ENCODE assay signal across 11 cellular contexts in genomic region chr3:74613566-74613965, GRCh38. TPM values are rescaled to one million over a fixed set of nuclear protein-coding genes. Genes with fewer than 3 reads are reported as not detected.
DNase-seq lines count a peak whose midpoint lies in the region; ATAC-seq and TF ChIP-seq lines count a peak whose summit lies in the region.
"Had no signal": no experiment of that assay in that cellular context is flagged by ENCODE, and none has a peak within 500 bp of the region (broad histone marks: within the 10 kb centered on the region; RNA-seq: fewer than 3 reads in every experiment).

No MANE protein-coding gene starts in this region.

- H2BK120ac ChIP-seq in H9 (ENCODE audit: low read depth, low read length, poor library complexity, severe bottlenecking) = no peak overlapping the region

- H2AFZ ChIP-seq in H9 (ENCODE audit: low read length) (no peak overlapping the region), PC-9 (no peak overlapping the region)

- H3K4me2 ChIP-seq in H9 (ENCODE audit: insufficient read depth, insufficient read length, low read length) = peak overlapping the region; percentile 86
- H3K4me2 ChIP-seq in PC-9 = no peak overlapping the region

- H4K20me1 ChIP-seq in H9 (ENCODE audit: control insufficient read depth, insufficient read depth, insufficient read length) (no peaks in the 10 kb centered on the region), PC-9 (ENCODE audit: insufficient read depth) (no peaks in the 10 kb centered on the region)

- H3K27me3 Mint-ChIP-seq in H9 (ENCODE audit: low read depth) (peaks cover 86% of the 10 kb centered on the region), brain (peaks cover 81% of the 10 kb centered on the region)

- H3K4me1 ChIP-seq in H9 (ENCODE audit: insufficient read depth, low read length) (no peaks in the 10 kb centered on the region), PC-9 (replicated peaks; ENCODE audit: insufficient read depth) (no peaks in the 10 kb centered on the region)

- no peak for TF ChIP-seq CTCF in H9 (conservative IDR thresholded peaks at IDR 0.05)
- TF ChIP-seq CTCF in brain (conservative IDR thresholded peaks at IDR 0.05) = no peak
- TF ChIP-seq CTCF in PC-9 (conservative IDR thresholded peaks at IDR 0.05) = no peak

- no peak for DNase-seq in H9
- DNase-seq in iris pigment epithelial cell (ENCODE audit: low read depth) = peak; percentile 23
- DNase-seq in skeletal muscle cell (ENCODE audit: low read depth) = no peak
- DNase-seq in NCI-H2029 treated with DMSO at 0.1 percent for 48 hours (lab: John Stamatoyannopoulos, UW) = no peak
- no peak for DNase-seq in NCI-H2196 (lab: John Stamatoyannopoulos, UW; ENCODE audit: unreplicated experiment)
- no peak for DNase-seq in PC-9
- DNase-seq: NCI-H2081; stimulated activated CD4-positive, alpha-beta T cell treated with anti-CD3 and anti-CD28 coated beads, Interleukin-4, amount 100 ng/mL, for 24 hours had no signal

- H3K4me3 Mint-ChIP-seq in H9 = peak overlapping the region; percentile 62 to 85
- H3K4me3 Mint-ChIP-seq in brain = peak overlapping the region; percentile 87 to 92 (median 88)
- H3K4me3 Mint-ChIP-seq: activated naive CD8-positive, alpha-beta T cell had no signal

- H3K9me3 Mint-ChIP-seq in H9 (no peaks in the 10 kb centered on the region), brain (no peaks in the 10 kb centered on the region)

- peaks cover 20% of the 10 kb centered on the region for H3K27me3 ChIP-seq in H9 (ENCODE audit: insufficient read depth, low read length)
- H3K27me3 ChIP-seq in PC-9 (ENCODE audit: insufficient read depth, low read depth) = no peaks in the 10 kb centered on the region

- no peak overlapping the region for H3K18ac ChIP-seq in H9 (ENCODE audit: insufficient read length, low read depth, low read length)

- WGBS in H9 (ENCODE audit: extremely low coverage, insufficient read length, low lambda C conversion rate) = no CpG with 5 or more reads among the region's 15 CpGs

- no peaks in the 10 kb centered on the region for H3K79me1 ChIP-seq in H9 (ENCODE audit: insufficient read depth, low read depth, low read length, poor library complexity, severe bottlenecking)

- no peak overlapping the region for H2AK5ac ChIP-seq in H9 (ENCODE audit: insufficient read length, low read length)

- H3K36me3 Mint-ChIP-seq in H9 (ENCODE audit: insufficient read depth in 1 of 3, low read depth in 3 of 3) = no peaks in the 10 kb centered on the region; a peak in 1 of 7 replicates
- no peaks in the 10 kb centered on the region for H3K36me3 Mint-ChIP-seq in brain
- H3K36me3 Mint-ChIP-seq: activated naive CD8-positive, alpha-beta T cell had no signal

- no peaks in the 10 kb centered on the region for H3K9me2 ChIP-seq in PC-9 (ENCODE audit: insufficient read depth)

- H3K27ac ChIP-seq in H9 (ENCODE audit: insufficient read length, low read depth, low read length) (no peak overlapping the region), PC-9 (no peak overlapping the region)

- H4K8ac ChIP-seq in H9 (replicated peaks; ENCODE audit: insufficient read length, low read depth, low read length) = no peak overlapping the region

- H3K9me3 ChIP-seq in H9 (ENCODE audit: control insufficient read depth, low read depth, low read length) (no peaks in the 10 kb centered on the region), PC-9 (ENCODE audit: insufficient read depth, low read depth) (no peaks in the 10 kb centered on the region)

- peaks cover 6% of the 10 kb centered on the region for H3K23me2 ChIP-seq in H9 (ENCODE audit: insufficient read length, low read depth, low read length, poor library complexity, severe bottlenecking)

- H3K4me1 Mint-ChIP-seq in H9 (peaks cover 2 to 11% of the 10 kb centered on the region in 2 experiments; a peak in 3 of 4 replicates), brain (peaks cover 49% of the 10 kb centered on the region)

- H3K4me3 ChIP-seq in skeletal muscle cell (ENCODE audit: low read depth, low read length) (peak overlapping the region; percentile 55), PC-9 (no peak overlapping the region)

- H3K27ac Mint-ChIP-seq in H9 (peak overlapping the region in 1 of 3 experiments; percentile 55; a peak in 1 of 7 replicates), brain (peak overlapping the region; percentile 30 to 81 (median 45))
- H3K27ac Mint-ChIP-seq: activated naive CD8-positive, alpha-beta T cell had no signal

- no peak overlapping the region for H2BK5ac ChIP-seq in H9 (ENCODE audit: insufficient read length, low read length)

- H4K5ac ChIP-seq in H9 (ENCODE audit: insufficient read length, low read depth, low read length) = no peak overlapping the region

- CTCF ChIA-PET in PC-9 (lab: Charles Lee) = no interaction called here

- H3F3A ChIP-seq in PC-9 (ENCODE audit: insufficient read depth, low read depth) = no peaks in the 10 kb centered on the region

- H3K56ac ChIP-seq in H9 (ENCODE audit: insufficient read length, low read depth, low read length) = no peak overlapping the region

- ATAC-seq in GM18517 (IDR thresholded peaks at IDR 0.05; ENCODE audit: unreplicated experiment) = no peak

- no peak overlapping the region for H4K91ac ChIP-seq in H9 (ENCODE audit: insufficient read length, low read depth, low read length)

- no peak overlapping the region for H3K14ac ChIP-seq in H9 (ENCODE audit: insufficient read depth, low read length)

- no peak overlapping the region for H3K23ac ChIP-seq in H9 (ENCODE audit: insufficient read length, low read depth, low read length)

- H2BK20ac ChIP-seq in H9 (ENCODE audit: low read depth, low read length, poor library complexity, severe bottlenecking) = no peak overlapping the region

- no peak overlapping the region for H2BK12ac ChIP-seq in H9 (ENCODE audit: insufficient read length, low read depth, low read length)

- POLR2A ChIA-PET in PC-9 (lab: Charles Lee; ENCODE audit: unreplicated experiment) = no interaction called here

- H3K36me3 ChIP-seq in PC-9 (ENCODE audit: low read depth) = no peaks in the 10 kb centered on the region

- no peak overlapping the region for H2BK15ac ChIP-seq in H9 (ENCODE audit: low read depth, low read length)

- no peak overlapping the region for H3K9ac ChIP-seq in H9 (ENCODE audit: extremely low read depth, insufficient read length, low read length)

- H3K79me2 ChIP-seq in H9 (ENCODE audit: insufficient read depth, low read length) (no peaks in the 10 kb centered on the region), PC-9 (ENCODE audit: low read depth) (no peaks in the 10 kb centered on the region)

- intact Hi-C loops in PC-9 (cut with micrococcal nuclease; ENCODE audit: unreplicated experiment) = no loop called here

- H3T11ph ChIP-seq in H9 (ENCODE audit: low read length) = no peak overlapping the region

- BruUV-seq in PC-9 (replicated peaks; lab: Mats Ljungman, UMichigan) = no TSS peak

- H3K4ac ChIP-seq in H9 (ENCODE audit: low read depth, low read length) = no peak overlapping the region

RNA-seq across cellular contexts. Expression of gene CNTN3, which starts 0.9 kb away (rescaled TPM):
- 0.29 TPM in 1 of 2 replicates, not detected in the other for total RNA-seq in H9 (2021)
- polyA plus RNA-seq in brain (ENCODE audit: insufficient read depth, low read depth, low replicate concordance) = 0.29 TPM
- total RNA-seq in PC-9 (2021) = not detected in 2 replicates
